Comparison of ENCODE assay signal across 29 cellular contexts in genomic region chr13:111555268-111555633, GRCh38.
"Had no signal": no experiment of that assay in that cellular context is flagged by ENCODE, and none has a peak within 500 bp of the region (broad histone marks: within the 10 kb centered on the region; RNA-seq: fewer than 3 reads in every experiment).

No MANE protein-coding gene starts in this region.

- H3K4me1 ChIP-seq: colonic mucosa, gastrocnemius medialis had no signal

- H3K9me3 ChIP-seq: colonic mucosa, gastrocnemius medialis had no signal

- H3K27me3 ChIP-seq: brain microvascular endothelial cell, colonic mucosa had no signal

- DNase-seq: activated B cell treated with CpG ODN at 0.5 μM for 24 hours; activated CD4-positive, alpha-beta T cell treated with anti-CD3 and anti-CD28 coated beads for 48 hours; activated CD4-positive, alpha-beta T cell treated with anti-CD3 and anti-CD28 coated beads, Interleukin-2, amount 50 U/mL, for 1 hour; activated CD4-positive, alpha-beta T cell treated with anti-CD3 and anti-CD28 coated beads, Interleukin-2, amount 50 U/mL, for 48 hours; activated CD8-positive, alpha-beta memory T cell treated with anti-CD3 and anti-CD28 coated beads for 24 hours; activated CD8-positive, alpha-beta T cell treated with anti-CD3 and anti-CD28 coated beads for 36 hours; activated effector memory CD4-positive, alpha-beta T cell treated with Interleukin-2 at 50 U/mL for 16 hours; activated gamma-delta T cell treated with Interleukin-2 at 50 U/mL for 16 hours; activated naive CD4-positive, alpha-beta T cell treated with anti-CD3 and anti-CD28 coated beads, Interleukin-2, amount 50 U/mL, for 16 hours; activated naive CD4-positive, alpha-beta T cell treated with Interleukin-2 at 50 U/mL for 16 hours; activated T-cell treated with anti-CD3 and anti-CD28 coated beads, Interleukin-2, amount 50 U/mL, for 4 hours; amniotic stem cell; anterior cingulate cortex; brain microvascular endothelial cell; caudate nucleus; colonic mucosa; dorsolateral prefrontal cortex; effector memory CD4-positive, alpha-beta T cell; endodermal cell; foreskin fibroblast; gastrocnemius medialis; glutamatergic neuron; T-helper 1 cell; T-helper 17 cell; T1000; WERI-Rb-1 had no signal

- H3K36me3 ChIP-seq: brain microvascular endothelial cell, colonic mucosa, gastrocnemius medialis, WERI-Rb-1 had no signal

- ATAC-seq: activated CD4-positive, CD25-positive, alpha-beta regulatory T cell treated with anti-CD3 and anti-CD28 coated beads, Interleukin-2, amount 50 U/mL, for 24 hours; activated CD8-positive, alpha-beta T cell treated with anti-CD3 and anti-CD28 coated beads for 36 hours; activated T-cell treated with anti-CD3 and anti-CD28 coated beads, Interleukin-2, amount 50 U/mL, for 4 hours; activated T-helper 17 cell treated with anti-CD3 and anti-CD28 coated beads, Interleukin-2, amount 50 U/mL, for 72 hours; esophagus mucosa; gastrocnemius medialis; T-helper 17 cell had no signal

- H3K4me3 ChIP-seq: colonic mucosa, dorsolateral prefrontal cortex, gastrocnemius medialis had no signal

- H3K27ac ChIP-seq: brain microvascular endothelial cell, colonic mucosa, dorsolateral prefrontal cortex, gastrocnemius medialis, WERI-Rb-1 had no signal
